Comparison of ENCODE assay signal across 13 cellular contexts in genomic region chr2:113180131-113180946, GRCh38.
DNase-seq lines count a peak whose midpoint lies in the region; ATAC-seq and TF ChIP-seq lines count a peak whose summit lies in the region.
"Had no signal": no experiment of that assay in that cellular context is flagged by ENCODE, and none has a peak within 500 bp of the region (broad histone marks: within the 10 kb centered on the region; RNA-seq: fewer than 3 reads in every experiment).

No MANE protein-coding gene starts in this region.

- H3K4me2 ChIP-seq in BLaER1 treated with 17β-estradiol and CSF1 and Interleukin-3, amounts not matched to agents 10 nM and 100 nM: peak overlapping the region; percentile 74 to 100 (median 90)
- no peak overlapping the region for H3K4me2 ChIP-seq in DND-41 (ENCODE audit: insufficient read depth, low read length)

- H3K9ac ChIP-seq in BLaER1 treated with 17β-estradiol and CSF1 and Interleukin-3, amounts not matched to agents 10 nM and 100 nM: peak overlapping the region in 9 of 11 experiments; percentile 2 to 67 (median 24); a peak in 10 of 22 replicates
- H3K9ac ChIP-seq in DND-41 (ENCODE audit: low read depth, low read length): no peak overlapping the region

- peak overlapping the region; percentile 88 for H3K27ac Mint-ChIP-seq in activated naive CD4-positive, alpha-beta T cell treated with anti-CD3 and anti-CD28 coated beads, Interleukin-2, amount 10 ng/mL, durations not matched to agents 7 days and 5 days
- H3K27ac Mint-ChIP-seq in memory B cell: peak overlapping the region; percentile 69

- no peaks in the 10 kb centered on the region for H3K27me3 Mint-ChIP-seq in activated naive CD4-positive, alpha-beta T cell treated with anti-CD3 and anti-CD28 coated beads, Interleukin-2, amount 10 ng/mL, durations not matched to agents 7 days and 5 days
- no peaks in the 10 kb centered on the region for H3K27me3 Mint-ChIP-seq in memory B cell

- CTCF ChIA-PET in activated naive CD4-positive, alpha-beta T cell treated with anti-CD3 and anti-CD28 coated beads, Interleukin-2, amount 10 ng/mL, durations not matched to agents 7 days and 5 days (lab: Charles Lee): interaction anchor here (0.6 to 14.1 kb wide), 12 partner anchors 15 to 100 kb away, joined by 3 to 220 read pairs (median 4); no protein-coding TSS in a partner anchor

- H3K4me3 Mint-ChIP-seq in activated naive CD4-positive, alpha-beta T cell treated with anti-CD3 and anti-CD28 coated beads, Interleukin-2, amount 10 ng/mL, durations not matched to agents 7 days and 5 days: peak overlapping the region; percentile 86
- H3K4me3 Mint-ChIP-seq in memory B cell: peak overlapping the region; percentile 55

- no peak for TF ChIP-seq CTCF in DND-41 (IDR thresholded peaks at IDR 0.05; ENCODE audit: borderline replicate concordance, extremely low read depth, low read length, poor library complexity, severe bottlenecking)

- H3K4me3 ChIP-seq in BLaER1 treated with 17β-estradiol and CSF1 and Interleukin-3, amounts not matched to agents 10 nM and 100 nM: no peak overlapping the region; a peak in 1 of 20 replicates
- no peak overlapping the region for H3K4me3 ChIP-seq in DND-41 (ENCODE audit: low read depth in 1 of 2, low read length in 2 of 2)
- H3K4me3 ChIP-seq: MG63 had no signal

- peaks cover 0 to 100% (median 52%) of the 10 kb centered on the region in 11 experiments; a peak in 15 of 22 replicates for H4K20me1 ChIP-seq in BLaER1 treated with 17β-estradiol and CSF1 and Interleukin-3, amounts not matched to agents 10 nM and 100 nM
- H4K20me1 ChIP-seq in DND-41 (ENCODE audit: insufficient read depth, low read length): peaks cover 91% of the 10 kb centered on the region

- no peak overlapping the region for H2AFZ ChIP-seq in DND-41 (ENCODE audit: low read depth, low read length)

- H3K4me1 ChIP-seq in BLaER1 treated with 17β-estradiol and CSF1 and Interleukin-3, amounts not matched to agents 10 nM and 100 nM: peaks cover 58 to 87% (median 68%) of the 10 kb centered on the region in 10 experiments
- H3K4me1 ChIP-seq in DND-41 (ENCODE audit: insufficient read depth, low read length): peaks cover 60% of the 10 kb centered on the region

- ATAC-seq in DND-41 (ENCODE audit: insufficient read depth, low read depth) (no peak), memory B cell (ENCODE audit: low read depth) (no peak), HG02870 (IDR thresholded peaks at IDR 0.05; ENCODE audit: unreplicated experiment) (no peak), GM19463 (IDR thresholded peaks at IDR 0.05; ENCODE audit: unreplicated experiment) (no peak)

- H3K9me3 ChIP-seq in BLaER1 treated with 17β-estradiol and CSF1 and Interleukin-3, amounts not matched to agents 10 nM and 100 nM (replicated peaks in 1 of 11): no peaks in the 10 kb centered on the region
- no peaks in the 10 kb centered on the region for H3K9me3 ChIP-seq in DND-41 (ENCODE audit: insufficient read depth, low read length, severe bottlenecking)
- H3K9me3 ChIP-seq: MG63 had no signal

- H3K36me3 ChIP-seq in BLaER1 treated with 17β-estradiol and CSF1 and Interleukin-3, amounts not matched to agents 10 nM and 100 nM: peaks cover 8 to 73% (median 30%) of the 10 kb centered on the region in 11 experiments; a peak in 16 of 22 replicates
- H3K36me3 ChIP-seq in DND-41 (ENCODE audit: insufficient read depth, low read length): peaks cover 95% of the 10 kb centered on the region
- H3K36me3 ChIP-seq: MG63 had no signal

- peaks cover 98% of the 10 kb centered on the region for H3K79me2 ChIP-seq in DND-41 (ENCODE audit: insufficient read depth, low read length)

- H3K27me3 ChIP-seq in BLaER1 treated with 17β-estradiol and CSF1 and Interleukin-3, amounts not matched to agents 10 nM and 100 nM: no peaks in the 10 kb centered on the region
- no peaks in the 10 kb centered on the region for H3K27me3 ChIP-seq in DND-41 (ENCODE audit: insufficient read depth, low read length, poor library complexity)
- H3K27me3 ChIP-seq: MG63 had no signal

- H3K36me3 Mint-ChIP-seq in activated naive CD4-positive, alpha-beta T cell treated with anti-CD3 and anti-CD28 coated beads, Interleukin-2, amount 10 ng/mL, durations not matched to agents 7 days and 5 days: peaks cover 85% of the 10 kb centered on the region
- peaks cover 16% of the 10 kb centered on the region for H3K36me3 Mint-ChIP-seq in memory B cell

- H3K4me1 Mint-ChIP-seq in activated naive CD4-positive, alpha-beta T cell treated with anti-CD3 and anti-CD28 coated beads, Interleukin-2, amount 10 ng/mL, durations not matched to agents 7 days and 5 days: peaks cover 85% of the 10 kb centered on the region
- peaks cover 52% of the 10 kb centered on the region for H3K4me1 Mint-ChIP-seq in memory B cell

- peak overlapping the region in 6 of 11 experiments; percentile 15 to 78 (median 64); a peak in 8 of 22 replicates for H3K27ac ChIP-seq in BLaER1 treated with 17β-estradiol and CSF1 and Interleukin-3, amounts not matched to agents 10 nM and 100 nM
- H3K27ac ChIP-seq in DND-41 (ENCODE audit: low read length): peak overlapping the region; percentile 24

- DNase-seq in DND-41: no peak
- peak; percentile 19 for DNase-seq in activated naive CD4-positive, alpha-beta T cell treated with anti-CD3 and anti-CD28 coated beads, Interleukin-2, amount 10 ng/mL, durations not matched to agents 7 days and 5 days
- no peak for DNase-seq in memory B cell (ENCODE audit: low spot score in 2 of 2)
- DNase-seq in T-helper 9 cell: no peak
- DNase-seq in middle frontal gyrus (ENCODE audit: extremely low spot score, low spot score): no peak
- DNase-seq: effector CD4-positive, alpha-beta T cell; kidney glomerular epithelial cell; MG63; NCI-H226; occipital lobe had no signal

- no peaks in the 10 kb centered on the region for H3K9me3 Mint-ChIP-seq in activated naive CD4-positive, alpha-beta T cell treated with anti-CD3 and anti-CD28 coated beads, Interleukin-2, amount 10 ng/mL, durations not matched to agents 7 days and 5 days
- no peaks in the 10 kb centered on the region for H3K9me3 Mint-ChIP-seq in memory B cell
